ENCODE assay signal across 20 cellular contexts in genomic region chr22:26276530-26277200, GRCh38.
"Had no signal": no experiment of that assay in that cellular context is flagged by ENCODE, and none has a peak within 500 bp of the region (broad histone marks: within the 10 kb centered on the region; RNA-seq: fewer than 3 reads in every experiment).

No MANE protein-coding gene starts in this region.

- H3K4me1 ChIP-seq: colonic mucosa, parathyroid adenoma, upper lobe of right lung had no signal

- H3K36me3 Mint-ChIP-seq: activated naive CD4-positive, alpha-beta T cell treated with anti-CD3 and anti-CD28 coated beads, Interleukin-2, amount 10 ng/mL, durations not matched to agents 7 days and 5 days; natural killer cell; stimulated activated naive B cell treated with anti-CD40 and anti-IgM and Interleukin-4, amounts not matched to agents 10 μg/mL and 1 μg/mL and 100 μg/mL, for 72 hours had no signal

- DNase-seq: activated B cell treated with CpG ODN at 0.5 μM for 24 hours; activated CD4-positive, alpha-beta T cell treated with anti-CD3 and anti-CD28 coated beads, Interleukin-2, amount 10 ng/mL, durations not matched to agents 24 days and 14 days; activated CD8-positive, alpha-beta T cell treated with anti-CD3 and anti-CD28 coated beads for 36 hours; activated effector memory CD4-positive, alpha-beta T cell treated with Interleukin-2 at 50 U/mL for 16 hours; activated naive CD4-positive, alpha-beta T cell treated with anti-CD3 and anti-CD28 coated beads, Interleukin-2, amount 10 ng/mL, durations not matched to agents 7 days and 5 days; activated naive CD8-positive, alpha-beta T cell treated with anti-CD3 and anti-CD28 coated beads, Interleukin-2, amount 50 U/mL, for 24 hours; activated T-cell treated with anti-CD3 and anti-CD28 coated beads, Interleukin-2, amount 50 U/mL, for 1 hour; colonic mucosa; erythroblast; foreskin melanocyte; kidney; mesenchymal stem cell; natural killer cell; stimulated activated naive B cell treated with anti-CD40 and anti-IgM and Interleukin-4, amounts not matched to agents 10 μg/mL and 1 μg/mL and 100 μg/mL, for 72 hours; upper lobe of right lung had no signal

- H3K4me3 Mint-ChIP-seq: activated B cell treated with CpG ODN at 0.5 μM for 24 hours; activated CD4-positive, alpha-beta T cell treated with anti-CD3 and anti-CD28 coated beads, Interleukin-2, amount 10 ng/mL, durations not matched to agents 24 days and 14 days; activated CD8-positive, alpha-beta T cell treated with anti-CD3 and anti-CD28 coated beads for 36 hours; activated naive CD4-positive, alpha-beta T cell treated with anti-CD3 and anti-CD28 coated beads, Interleukin-2, amount 10 ng/mL, durations not matched to agents 7 days and 5 days; activated naive CD8-positive, alpha-beta T cell treated with anti-CD3 and anti-CD28 coated beads, Interleukin-2, amount 50 U/mL, for 24 hours; central memory CD8-positive, alpha-beta T cell; natural killer cell; stimulated activated naive B cell treated with anti-CD40 and anti-IgM and Interleukin-4, amounts not matched to agents 10 μg/mL and 1 μg/mL and 100 μg/mL, for 72 hours; T-helper 2 cell treated with Interferon-gamma antibody and Interleukin-4, amounts not matched to agents 5 μg/mL and 100 μg/mL, for 36 hours had no signal

- H3K4me3 ChIP-seq: colonic mucosa, thoracic aorta, upper lobe of right lung had no signal

- H3K4me1 Mint-ChIP-seq: activated B cell treated with CpG ODN at 0.5 μM for 24 hours; activated CD4-positive, alpha-beta T cell treated with anti-CD3 and anti-CD28 coated beads, Interleukin-2, amount 10 ng/mL, durations not matched to agents 24 days and 14 days; activated naive CD4-positive, alpha-beta T cell treated with anti-CD3 and anti-CD28 coated beads, Interleukin-2, amount 10 ng/mL, durations not matched to agents 7 days and 5 days; activated naive CD8-positive, alpha-beta T cell treated with anti-CD3 and anti-CD28 coated beads, Interleukin-2, amount 50 U/mL, for 24 hours; central memory CD8-positive, alpha-beta T cell; natural killer cell; stimulated activated naive B cell treated with anti-CD40 and anti-IgM and Interleukin-4, amounts not matched to agents 10 μg/mL and 1 μg/mL and 100 μg/mL, for 72 hours had no signal

- H3K27ac ChIP-seq: colonic mucosa, neutrophil, parathyroid adenoma, thoracic aorta, upper lobe of right lung had no signal

- H3K36me3 ChIP-seq: colonic mucosa, neutrophil, thoracic aorta, upper lobe of right lung had no signal

- H3K9me3 Mint-ChIP-seq: activated B cell treated with CpG ODN at 0.5 μM for 24 hours; activated CD4-positive, alpha-beta T cell treated with anti-CD3 and anti-CD28 coated beads, Interleukin-2, amount 10 ng/mL, durations not matched to agents 24 days and 14 days; activated CD8-positive, alpha-beta T cell treated with anti-CD3 and anti-CD28 coated beads for 36 hours; activated naive CD4-positive, alpha-beta T cell treated with anti-CD3 and anti-CD28 coated beads, Interleukin-2, amount 10 ng/mL, durations not matched to agents 7 days and 5 days; activated naive CD8-positive, alpha-beta T cell treated with anti-CD3 and anti-CD28 coated beads, Interleukin-2, amount 50 U/mL, for 24 hours; central memory CD8-positive, alpha-beta T cell; natural killer cell; stimulated activated naive B cell treated with anti-CD40 and anti-IgM and Interleukin-4, amounts not matched to agents 10 μg/mL and 1 μg/mL and 100 μg/mL, for 72 hours; T-helper 2 cell treated with Interferon-gamma antibody and Interleukin-4, amounts not matched to agents 5 μg/mL and 100 μg/mL, for 36 hours had no signal

- H3K27me3 ChIP-seq: colonic mucosa had no signal

- H3K27ac Mint-ChIP-seq: activated B cell treated with CpG ODN at 0.5 μM for 24 hours; activated CD4-positive, alpha-beta T cell treated with anti-CD3 and anti-CD28 coated beads, Interleukin-2, amount 10 ng/mL, durations not matched to agents 24 days and 14 days; activated CD8-positive, alpha-beta T cell treated with anti-CD3 and anti-CD28 coated beads for 36 hours; activated naive CD4-positive, alpha-beta T cell treated with anti-CD3 and anti-CD28 coated beads, Interleukin-2, amount 10 ng/mL, durations not matched to agents 7 days and 5 days; activated naive CD8-positive, alpha-beta T cell treated with anti-CD3 and anti-CD28 coated beads, Interleukin-2, amount 50 U/mL, for 24 hours; natural killer cell; stimulated activated naive B cell treated with anti-CD40 and anti-IgM and Interleukin-4, amounts not matched to agents 10 μg/mL and 1 μg/mL and 100 μg/mL, for 72 hours; T-helper 2 cell treated with Interferon-gamma antibody and Interleukin-4, amounts not matched to agents 5 μg/mL and 100 μg/mL, for 36 hours had no signal

- H3K9me3 ChIP-seq: colonic mucosa, neutrophil, thoracic aorta, upper lobe of right lung had no signal
